In genomic region chr7:415646-416525, GRCh38 we compare ENCODE assay signal across 1 cellular context.
TF ChIP-seq lines count a peak whose summit lies in the region.

No MANE protein-coding gene starts in this region.

TF ChIP-seq in K562, 482 proteins besides CTCF, POLR2A, EP300 and RAD21 (continued from another document):
- TF ChIP-seq, protein P1, sequence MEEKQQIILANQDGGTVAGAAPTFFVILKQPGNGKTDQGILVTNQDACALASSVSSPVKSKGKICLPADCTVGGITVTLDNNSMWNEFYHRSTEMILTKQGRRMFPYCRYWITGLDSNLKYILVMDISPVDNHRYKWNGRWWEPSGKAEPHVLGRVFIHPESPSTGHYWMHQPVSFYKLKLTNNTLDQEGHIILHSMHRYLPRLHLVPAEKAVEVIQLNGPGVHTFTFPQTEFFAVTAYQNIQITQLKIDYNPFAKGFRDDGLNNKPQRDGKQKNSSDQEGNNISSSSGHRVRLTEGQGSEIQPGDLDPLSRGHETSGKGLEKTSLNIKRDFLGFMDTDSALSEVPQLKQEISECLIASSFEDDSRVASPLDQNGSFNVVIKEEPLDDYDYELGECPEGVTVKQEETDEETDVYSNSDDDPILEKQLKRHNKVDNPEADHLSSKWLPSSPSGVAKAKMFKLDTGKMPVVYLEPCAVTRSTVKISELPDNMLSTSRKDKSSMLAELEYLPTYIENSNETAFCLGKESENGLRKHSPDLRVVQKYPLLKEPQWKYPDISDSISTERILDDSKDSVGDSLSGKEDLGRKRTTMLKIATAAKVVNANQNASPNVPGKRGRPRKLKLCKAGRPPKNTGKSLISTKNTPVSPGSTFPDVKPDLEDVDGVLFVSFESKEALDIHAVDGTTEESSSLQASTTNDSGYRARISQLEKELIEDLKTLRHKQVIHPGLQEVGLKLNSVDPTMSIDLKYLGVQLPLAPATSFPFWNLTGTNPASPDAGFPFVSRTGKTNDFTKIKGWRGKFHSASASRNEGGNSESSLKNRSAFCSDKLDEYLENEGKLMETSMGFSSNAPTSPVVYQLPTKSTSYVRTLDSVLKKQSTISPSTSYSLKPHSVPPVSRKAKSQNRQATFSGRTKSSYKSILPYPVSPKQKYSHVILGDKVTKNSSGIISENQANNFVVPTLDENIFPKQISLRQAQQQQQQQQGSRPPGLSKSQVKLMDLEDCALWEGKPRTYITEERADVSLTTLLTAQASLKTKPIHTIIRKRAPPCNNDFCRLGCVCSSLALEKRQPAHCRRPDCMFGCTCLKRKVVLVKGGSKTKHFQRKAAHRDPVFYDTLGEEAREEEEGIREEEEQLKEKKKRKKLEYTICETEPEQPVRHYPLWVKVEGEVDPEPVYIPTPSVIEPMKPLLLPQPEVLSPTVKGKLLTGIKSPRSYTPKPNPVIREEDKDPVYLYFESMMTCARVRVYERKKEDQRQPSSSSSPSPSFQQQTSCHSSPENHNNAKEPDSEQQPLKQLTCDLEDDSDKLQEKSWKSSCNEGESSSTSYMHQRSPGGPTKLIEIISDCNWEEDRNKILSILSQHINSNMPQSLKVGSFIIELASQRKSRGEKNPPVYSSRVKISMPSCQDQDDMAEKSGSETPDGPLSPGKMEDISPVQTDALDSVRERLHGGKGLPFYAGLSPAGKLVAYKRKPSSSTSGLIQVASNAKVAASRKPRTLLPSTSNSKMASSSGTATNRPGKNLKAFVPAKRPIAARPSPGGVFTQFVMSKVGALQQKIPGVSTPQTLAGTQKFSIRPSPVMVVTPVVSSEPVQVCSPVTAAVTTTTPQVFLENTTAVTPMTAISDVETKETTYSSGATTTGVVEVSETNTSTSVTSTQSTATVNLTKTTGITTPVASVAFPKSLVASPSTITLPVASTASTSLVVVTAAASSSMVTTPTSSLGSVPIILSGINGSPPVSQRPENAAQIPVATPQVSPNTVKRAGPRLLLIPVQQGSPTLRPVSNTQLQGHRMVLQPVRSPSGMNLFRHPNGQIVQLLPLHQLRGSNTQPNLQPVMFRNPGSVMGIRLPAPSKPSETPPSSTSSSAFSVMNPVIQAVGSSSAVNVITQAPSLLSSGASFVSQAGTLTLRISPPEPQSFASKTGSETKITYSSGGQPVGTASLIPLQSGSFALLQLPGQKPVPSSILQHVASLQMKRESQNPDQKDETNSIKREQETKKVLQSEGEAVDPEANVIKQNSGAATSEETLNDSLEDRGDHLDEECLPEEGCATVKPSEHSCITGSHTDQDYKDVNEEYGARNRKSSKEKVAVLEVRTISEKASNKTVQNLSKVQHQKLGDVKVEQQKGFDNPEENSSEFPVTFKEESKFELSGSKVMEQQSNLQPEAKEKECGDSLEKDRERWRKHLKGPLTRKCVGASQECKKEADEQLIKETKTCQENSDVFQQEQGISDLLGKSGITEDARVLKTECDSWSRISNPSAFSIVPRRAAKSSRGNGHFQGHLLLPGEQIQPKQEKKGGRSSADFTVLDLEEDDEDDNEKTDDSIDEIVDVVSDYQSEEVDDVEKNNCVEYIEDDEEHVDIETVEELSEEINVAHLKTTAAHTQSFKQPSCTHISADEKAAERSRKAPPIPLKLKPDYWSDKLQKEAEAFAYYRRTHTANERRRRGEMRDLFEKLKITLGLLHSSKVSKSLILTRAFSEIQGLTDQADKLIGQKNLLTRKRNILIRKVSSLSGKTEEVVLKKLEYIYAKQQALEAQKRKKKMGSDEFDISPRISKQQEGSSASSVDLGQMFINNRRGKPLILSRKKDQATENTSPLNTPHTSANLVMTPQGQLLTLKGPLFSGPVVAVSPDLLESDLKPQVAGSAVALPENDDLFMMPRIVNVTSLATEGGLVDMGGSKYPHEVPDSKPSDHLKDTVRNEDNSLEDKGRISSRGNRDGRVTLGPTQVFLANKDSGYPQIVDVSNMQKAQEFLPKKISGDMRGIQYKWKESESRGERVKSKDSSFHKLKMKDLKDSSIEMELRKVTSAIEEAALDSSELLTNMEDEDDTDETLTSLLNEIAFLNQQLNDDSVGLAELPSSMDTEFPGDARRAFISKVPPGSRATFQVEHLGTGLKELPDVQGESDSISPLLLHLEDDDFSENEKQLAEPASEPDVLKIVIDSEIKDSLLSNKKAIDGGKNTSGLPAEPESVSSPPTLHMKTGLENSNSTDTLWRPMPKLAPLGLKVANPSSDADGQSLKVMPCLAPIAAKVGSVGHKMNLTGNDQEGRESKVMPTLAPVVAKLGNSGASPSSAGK (IDR thresholded peaks at IDR 0.05), result peak; percentile 27; the same call in 1 of the 2 replicates
- TF ChIP-seq CBX1 (IDR thresholded peaks at IDR 0.05; ENCODE audit: low read depth), result no peak
- TF ChIP-seq MAX (CRISPR knock-in tag; IDR thresholded peaks at IDR 0.05), result peak; percentile 57
- peak; percentile 60 for TF ChIP-seq ATF3 (IDR thresholded peaks at IDR 0.05)
- TF ChIP-seq ATF3 (CRISPR knock-in tag; conservative IDR thresholded peaks at IDR 0.05), result no peak
- TF ChIP-seq, protein P2, sequence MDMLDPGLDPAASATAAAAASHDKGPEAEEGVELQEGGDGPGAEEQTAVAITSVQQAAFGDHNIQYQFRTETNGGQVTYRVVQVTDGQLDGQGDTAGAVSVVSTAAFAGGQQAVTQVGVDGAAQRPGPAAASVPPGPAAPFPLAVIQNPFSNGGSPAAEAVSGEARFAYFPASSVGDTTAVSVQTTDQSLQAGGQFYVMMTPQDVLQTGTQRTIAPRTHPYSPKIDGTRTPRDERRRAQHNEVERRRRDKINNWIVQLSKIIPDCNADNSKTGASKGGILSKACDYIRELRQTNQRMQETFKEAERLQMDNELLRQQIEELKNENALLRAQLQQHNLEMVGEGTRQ (CRISPR knock-in tag; IDR thresholded peaks at IDR 0.05), result peak; percentile 6; the same call in 1 of the 2 replicates
